ENCODE assay signal across 8 cellular contexts in genomic region chr3:120742198-120743080, GRCh38.
DNase-seq lines count a peak whose midpoint lies in the region; ATAC-seq and TF ChIP-seq lines count a peak whose summit lies in the region.

TSS of gene GTF2E1 (plus strand) at chr3:120742744. CDS start at chr3:120750553, 7,809 bp downstream.
A gene with protein sequence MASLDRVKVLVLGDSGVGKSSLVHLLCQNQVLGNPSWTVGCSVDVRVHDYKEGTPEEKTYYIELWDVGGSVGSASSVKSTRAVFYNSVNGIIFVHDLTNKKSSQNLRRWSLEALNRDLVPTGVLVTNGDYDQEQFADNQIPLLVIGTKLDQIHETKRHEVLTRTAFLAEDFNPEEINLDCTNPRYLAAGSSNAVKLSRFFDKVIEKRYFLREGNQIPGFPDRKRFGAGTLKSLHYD (minus strand): TSS chr3:120742516. CDS start chr3:120742507, 9 bp downstream.

- H3K4me1 ChIP-seq in ES-I3 (ENCODE audit: insufficient read depth, low read length) (0 out of 2 replicates have a peak, but pooled peaks cover 8% of the 10 kb centered on the region), HAP-1 (peaks cover 11% of the 10 kb centered on the region), MM.1S (ENCODE audit: low read length) (peaks cover 4% of the 10 kb centered on the region; the same call in 1 of the 2 replicates)

- H3K4me2 ChIP-seq in MM.1S (ENCODE audit: low read depth, low read length) = peak within 1 kb of the TSS; percentile 93

- no peaks in the 10 kb centered on the region for H3K27me3 Mint-ChIP-seq in nephron progenitor cell (ENCODE audit: low read depth, poor library complexity)
- no peaks in the 10 kb centered on the region for H3K27me3 Mint-ChIP-seq in stimulated activated naive CD8-positive, alpha-beta T cell treated with anti-CD3 and anti-CD28 coated beads, Interleukin-15, amount 100 ng/mL, for 72 hours

- peak within 1 kb of the TSS; percentile 85 for H3K9ac ChIP-seq in ES-I3 (ENCODE audit: low read depth, low read length)
- peak within 1 kb of the TSS; percentile 87 for H3K9ac ChIP-seq in MM.1S (ENCODE audit: low read length)

- peaks cover 43% of the 10 kb centered on the region for H3K79me2 ChIP-seq in MM.1S (ENCODE audit: low read length)

- H4K20me1 ChIP-seq in MM.1S (ENCODE audit: insufficient read depth, low read length) = no peaks in the 10 kb centered on the region

- H3F3A ChIP-seq in MM.1S (ENCODE audit: insufficient read depth, low read length) = no peaks in the 10 kb centered on the region

- H3K36me3 ChIP-seq in ES-I3 (ENCODE audit: insufficient read depth, low read length) (peaks cover 9% of the 10 kb centered on the region; the same call in 1 of the 2 replicates), HAP-1 (replicated peaks) (no peaks in the 10 kb centered on the region), MM.1S (replicated peaks; ENCODE audit: insufficient read depth, low read length) (no peaks in the 10 kb centered on the region)

- H3K36me3 Mint-ChIP-seq in nephron progenitor cell (ENCODE audit: low read depth) = peaks cover 37% of the 10 kb centered on the region

- in situ Hi-C loops in HAP-1 (cut with MboI; ENCODE audit: low sequenced_read_pairs) = no loop called here

- H3K9me3 ChIP-seq in ES-I3 (ENCODE audit: control insufficient read depth, insufficient read depth, low read length) = peaks cover 10% of the 10 kb centered on the region
- H3K9me3 ChIP-seq in HAP-1 = no peaks in the 10 kb centered on the region; the same call in 1 of the 2 replicates
- no peaks in the 10 kb centered on the region for H3K9me3 ChIP-seq in MM.1S (replicated peaks; ENCODE audit: insufficient read depth, low read length)

- ATAC-seq in stimulated activated naive CD8-positive, alpha-beta T cell treated with anti-CD3 and anti-CD28 coated beads, Interleukin-15, amount 100 ng/mL, for 72 hours = peak; percentile 99

- TF ChIP-seq CTCF in MM.1S (IDR thresholded peaks at IDR 0.05; ENCODE audit: low read length) = no peak
- TF ChIP-seq CTCF in nephron progenitor cell (IDR thresholded peaks at IDR 0.05) = no peak

- peaks cover 33% of the 10 kb centered on the region for H3K9me3 Mint-ChIP-seq in nephron progenitor cell
- peaks cover 0 to under 1% of the 10 kb centered on the region in 2 donors for H3K9me3 Mint-ChIP-seq in stimulated activated naive CD8-positive, alpha-beta T cell treated with anti-CD3 and anti-CD28 coated beads, Interleukin-15, amount 100 ng/mL, for 72 hours

- H3K27me3 ChIP-seq in HAP-1 (ENCODE audit: low read depth) (no peaks in the 10 kb centered on the region), MM.1S (replicated peaks; ENCODE audit: insufficient read depth, low read length) (no peaks in the 10 kb centered on the region)

- peak; percentile 97 for DNase-seq in HAP-1 (ENCODE audit: low spot score in 2 of 2)
- DNase-seq in MM.1S = peak; percentile 99
- DNase-seq in SIG-M5 (lab: John Stamatoyannopoulos, UW) = peak; percentile 99
- DNase-seq in activated gamma-delta T cell (lab: John Stamatoyannopoulos, UW) = peak; percentile 47
- peak; percentile 99 for DNase-seq in fibroblast of the conjunctiva (ENCODE audit: low read depth)
- peak; percentile 95 for DNase-seq in nephron progenitor cell
- DNase-seq in stimulated activated naive CD8-positive, alpha-beta T cell treated with anti-CD3 and anti-CD28 coated beads, Interleukin-15, amount 100 ng/mL, for 72 hours = peak; percentile 90 to 96

- peak within 1 kb of the TSS; percentile 90 for H3K27ac ChIP-seq in MM.1S (ENCODE audit: low read length)

- H3K27ac Mint-ChIP-seq in nephron progenitor cell = peak within 1 kb of the TSS; percentile 100
- H3K27ac Mint-ChIP-seq in stimulated activated naive CD8-positive, alpha-beta T cell treated with anti-CD3 and anti-CD28 coated beads, Interleukin-15, amount 100 ng/mL, for 72 hours = peak within 1 kb of the TSS; percentile 98

- H2AFZ ChIP-seq in MM.1S (ENCODE audit: low read length) = peak within 1 kb of the TSS; percentile 94

- H3K4me3 ChIP-seq in HAP-1 (peak within 1 kb of the TSS; percentile 87), MM.1S (ENCODE audit: low read length) (peak within 1 kb of the TSS; percentile 88)

- H3K4me1 Mint-ChIP-seq in nephron progenitor cell = peaks cover 39% of the 10 kb centered on the region
- H3K4me1 Mint-ChIP-seq in stimulated activated naive CD8-positive, alpha-beta T cell treated with anti-CD3 and anti-CD28 coated beads, Interleukin-15, amount 100 ng/mL, for 72 hours = peaks cover 35% of the 10 kb centered on the region

- peak within 1 kb of the TSS; percentile 92 for H3K4me3 Mint-ChIP-seq in nephron progenitor cell
- peak within 1 kb of the TSS; percentile 95 to 98 for H3K4me3 Mint-ChIP-seq in stimulated activated naive CD8-positive, alpha-beta T cell treated with anti-CD3 and anti-CD28 coated beads, Interleukin-15, amount 100 ng/mL, for 72 hours

- no peaks in the 10 kb centered on the region for H3K9me2 ChIP-seq in MM.1S (replicated peaks; ENCODE audit: insufficient read depth, low read length)

Comparison
In these comparisons a context has a peak if more than half of its experiments do, and no peak if none do; other contexts are left out.
1. Peak in every context shown above with its lines: DNase-seq, ATAC-seq, H3K4me3 ChIP-seq and H3K27ac ChIP-seq.
2. DNase-seq: peak in every context shown above with its lines; median percentile 99 in MM.1S; 99 in SIG-M5; 99 in fibroblast of the conjunctiva; 97 in HAP-1; 95 in nephron progenitor cell; 93 in stimulated activated naive CD8-positive, alpha-beta T cell treated with anti-CD3 and anti-CD28 coated beads, Interleukin-15, amount 100 ng/mL, for 72 hours; 47 in activated gamma-delta T cell.